21 cellular contexts compared by ENCODE assay signal in the genomic region with DNA sequence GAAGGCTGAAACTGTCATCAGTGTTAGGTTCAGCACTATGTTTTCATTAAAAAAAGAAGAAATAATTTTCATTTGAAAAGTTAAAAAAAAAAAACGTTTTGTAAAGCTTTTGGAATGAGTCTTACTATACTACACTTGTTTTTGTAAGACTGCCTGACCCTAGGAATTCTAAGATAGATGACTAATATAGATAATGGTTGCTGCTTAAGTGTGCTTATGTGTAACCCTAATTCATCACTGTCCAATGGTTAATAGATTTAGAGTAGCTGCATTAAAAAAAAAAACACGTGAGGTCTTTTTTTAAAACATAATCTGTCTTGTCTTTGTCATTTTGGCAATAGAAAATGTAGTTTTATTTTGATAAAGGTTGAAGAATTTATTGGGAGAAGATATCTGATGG.
"Had no signal": no experiment of that assay in that cellular context is flagged by ENCODE, and none has a peak within 500 bp of the region (broad histone marks: within the 10 kb centered on the region; RNA-seq: fewer than 3 reads in every experiment).

No MANE protein-coding gene starts in this region.

- H3K4me3 Mint-ChIP-seq: activated B cell treated with CpG ODN at 0.5 μM for 24 hours; activated CD4-positive, alpha-beta T cell treated with anti-CD3 and anti-CD28 coated beads, Interleukin-2, amount 10 ng/mL, durations not matched to agents 24 days and 14 days; activated naive CD8-positive, alpha-beta T cell treated with anti-CD3 and anti-CD28 coated beads for 36 hours; activated T-cell treated with anti-CD3 and anti-CD28 coated beads, Interleukin-2, amount 50 U/mL, for 72 hours; dendritic cell treated with granulocyte-macrophage colony-stimulating factor and Interleukin-4, amounts not matched to agents 40 ng/mL and 50 ng/mL, for 4 days; natural killer cell had no signal

- H3K27me3 Mint-ChIP-seq: activated B cell treated with CpG ODN at 0.5 μM for 24 hours; activated CD4-positive, alpha-beta T cell treated with anti-CD3 and anti-CD28 coated beads, Interleukin-2, amount 10 ng/mL, durations not matched to agents 24 days and 14 days; activated naive CD8-positive, alpha-beta T cell treated with anti-CD3 and anti-CD28 coated beads for 36 hours; dendritic cell treated with granulocyte-macrophage colony-stimulating factor and Interleukin-4, amounts not matched to agents 40 ng/mL and 50 ng/mL, for 4 days had no signal

- H2AFZ ChIP-seq: hepatocyte had no signal

- H3K27ac ChIP-seq: hepatocyte, left ventricle myocardium inferior, right atrium auricular region, skin epidermis, vagina had no signal

- H3K27ac Mint-ChIP-seq: activated B cell treated with CpG ODN at 0.5 μM for 24 hours; activated CD4-positive, alpha-beta T cell treated with anti-CD3 and anti-CD28 coated beads, Interleukin-2, amount 10 ng/mL, durations not matched to agents 24 days and 14 days; activated naive CD8-positive, alpha-beta T cell treated with anti-CD3 and anti-CD28 coated beads for 36 hours; activated T-cell treated with anti-CD3 and anti-CD28 coated beads, Interleukin-2, amount 50 U/mL, for 72 hours; dendritic cell treated with granulocyte-macrophage colony-stimulating factor and Interleukin-4, amounts not matched to agents 40 ng/mL and 50 ng/mL, for 4 days; natural killer cell had no signal

- H3K4me3 ChIP-seq: hepatocyte, left ventricle myocardium inferior, right atrium auricular region, skin epidermis, tibial nerve, vagina had no signal

- H3K36me3 Mint-ChIP-seq: activated naive CD8-positive, alpha-beta T cell treated with anti-CD3 and anti-CD28 coated beads for 36 hours; natural killer cell had no signal

- H3K4me2 ChIP-seq: hepatocyte had no signal

- H3K79me2 ChIP-seq: hepatocyte had no signal

- H3K27me3 ChIP-seq: hepatocyte, right atrium auricular region, tibial nerve, vagina had no signal

- H3K36me3 ChIP-seq: left ventricle myocardium inferior, right atrium auricular region, tibial nerve, vagina had no signal

- H3K4me1 ChIP-seq: left ventricle myocardium inferior, right atrium auricular region, tibial nerve, vagina had no signal

- H3K4me1 Mint-ChIP-seq: activated B cell treated with CpG ODN at 0.5 μM for 24 hours; activated CD4-positive, alpha-beta T cell treated with anti-CD3 and anti-CD28 coated beads, Interleukin-2, amount 10 ng/mL, durations not matched to agents 24 days and 14 days; activated naive CD8-positive, alpha-beta T cell treated with anti-CD3 and anti-CD28 coated beads for 36 hours; natural killer cell had no signal

- ATAC-seq: activated T-cell treated with anti-CD3 and anti-CD28 coated beads, Interleukin-2, amount 50 U/mL, for 72 hours; natural killer cell had no signal

- DNase-seq: activated B cell treated with CpG ODN at 0.5 μM for 24 hours; activated CD4-positive, alpha-beta T cell treated with anti-CD3 and anti-CD28 coated beads, Interleukin-2, amount 10 ng/mL, durations not matched to agents 24 days and 14 days; activated CD8-positive, alpha-beta memory T cell treated with anti-CD3 and anti-CD28 coated beads, Interleukin-2, amount 50 U/mL, for 48 hours; activated gamma-delta T cell treated with Interleukin-2 at 50 U/mL for 16 hours; activated naive CD8-positive, alpha-beta T cell treated with anti-CD3 and anti-CD28 coated beads for 36 hours; activated T-cell treated with anti-CD3 and anti-CD28 coated beads, Interleukin-2, amount 50 U/mL, for 72 hours; cerebellar nuclear complex; effector memory CD4-positive, alpha-beta T cell; left ventricle myocardium inferior; natural killer cell; posterior cingulate gyrus; stimulated activated CD4-positive, alpha-beta T cell treated with anti-CD3 and anti-CD28 coated beads, Interleukin-15, amount 100 ng/mL, for 24 hours; stimulated activated CD4-positive, alpha-beta T cell treated with anti-CD3 and anti-CD28 coated beads, Interleukin-4, amount 100 ng/mL, for 1 hour; stimulated activated naive CD4-positive, alpha-beta T cell; substantia nigra had no signal

- H3K9me3 ChIP-seq: left ventricle myocardium inferior, right atrium auricular region, tibial nerve, vagina had no signal

- H3K9me3 Mint-ChIP-seq: activated CD4-positive, alpha-beta T cell treated with anti-CD3 and anti-CD28 coated beads, Interleukin-2, amount 10 ng/mL, durations not matched to agents 24 days and 14 days; activated naive CD8-positive, alpha-beta T cell treated with anti-CD3 and anti-CD28 coated beads for 36 hours; dendritic cell treated with granulocyte-macrophage colony-stimulating factor and Interleukin-4, amounts not matched to agents 40 ng/mL and 50 ng/mL, for 4 days had no signal
